In the genomic region with DNA sequence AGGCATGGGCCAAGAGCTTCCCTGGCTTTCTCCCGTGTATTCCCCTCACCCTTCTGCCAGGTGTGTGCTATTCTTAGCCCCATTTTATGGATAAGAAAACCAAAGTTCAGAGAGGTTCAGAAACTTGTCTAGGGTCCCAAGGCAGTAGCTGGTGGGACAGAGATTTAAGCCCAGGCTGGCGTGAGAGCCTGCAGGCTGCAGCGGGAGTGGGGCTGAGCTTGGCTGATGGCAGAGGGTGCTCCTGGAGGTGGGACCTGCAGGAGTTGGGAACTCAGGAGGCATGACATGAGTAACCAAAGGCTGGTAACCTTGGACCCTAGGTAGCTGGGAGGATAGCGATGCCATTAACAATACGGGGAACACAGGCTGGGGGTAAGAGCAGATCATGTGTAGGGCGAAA, we compare ENCODE assay signal across 25 cellular contexts.
"Had no signal": no experiment of that assay in that cellular context is flagged by ENCODE, and none has a peak within 500 bp of the region (broad histone marks: within the 10 kb centered on the region; RNA-seq: fewer than 3 reads in every experiment).

No MANE protein-coding gene starts in this region.

- H3K36me3 ChIP-seq: cardiac muscle cell, lower lobe of right lung had no signal

- H3K4me3 ChIP-seq: cardiac muscle cell, lower lobe of right lung, mucosa of descending colon, psoas muscle, SK-N-MC, smooth muscle cell, suprapubic skin, tibial nerve had no signal

- H3K27ac ChIP-seq: cardiac muscle cell, lower lobe of right lung, parathyroid adenoma, psoas muscle, SK-N-MC, suprapubic skin, tibial nerve, VCaP had no signal

- H3K4me1 ChIP-seq: lower lobe of right lung, parathyroid adenoma, psoas muscle, suprapubic skin, tibial nerve had no signal

- H3K9me3 ChIP-seq: lower lobe of right lung, mucosa of descending colon, psoas muscle, suprapubic skin, tibial nerve had no signal

- H3K27me3 ChIP-seq: cardiac muscle cell, suprapubic skin, tibial nerve had no signal

- DNase-seq: activated CD4-positive, alpha-beta T cell treated with anti-CD3 and anti-CD28 coated beads for 48 hours; activated CD4-positive, alpha-beta T cell treated with anti-CD3 and anti-CD28 coated beads, Interleukin-2, amount 50 U/mL, for 48 hours; activated naive CD4-positive, alpha-beta T cell; activated T-cell treated with anti-CD3 and anti-CD28 coated beads, Interleukin-2, amount 50 U/mL, for 48 hours; aorta; cortex of kidney; effector memory CD8-positive, alpha-beta T cell; erythroblast; foreskin fibroblast; hippocampal formation; lower lobe of right lung; mesendoderm; mucosa of descending colon; nephron progenitor cell; psoas muscle; stimulated activated CD4-positive, alpha-beta T cell treated with anti-CD3 and anti-CD28 coated beads, Interleukin-1b, Interleukin-23, amount 100 ng/mL, for 48 hours; stimulated activated naive B cell treated with anti-CD40 and anti-IgM and Interleukin-4, amounts not matched to agents 10 μg/mL and 1 μg/mL and 100 μg/mL, for 72 hours; T-helper 9 cell had no signal
